13 cellular contexts compared by ENCODE assay signal in the genomic region with DNA sequence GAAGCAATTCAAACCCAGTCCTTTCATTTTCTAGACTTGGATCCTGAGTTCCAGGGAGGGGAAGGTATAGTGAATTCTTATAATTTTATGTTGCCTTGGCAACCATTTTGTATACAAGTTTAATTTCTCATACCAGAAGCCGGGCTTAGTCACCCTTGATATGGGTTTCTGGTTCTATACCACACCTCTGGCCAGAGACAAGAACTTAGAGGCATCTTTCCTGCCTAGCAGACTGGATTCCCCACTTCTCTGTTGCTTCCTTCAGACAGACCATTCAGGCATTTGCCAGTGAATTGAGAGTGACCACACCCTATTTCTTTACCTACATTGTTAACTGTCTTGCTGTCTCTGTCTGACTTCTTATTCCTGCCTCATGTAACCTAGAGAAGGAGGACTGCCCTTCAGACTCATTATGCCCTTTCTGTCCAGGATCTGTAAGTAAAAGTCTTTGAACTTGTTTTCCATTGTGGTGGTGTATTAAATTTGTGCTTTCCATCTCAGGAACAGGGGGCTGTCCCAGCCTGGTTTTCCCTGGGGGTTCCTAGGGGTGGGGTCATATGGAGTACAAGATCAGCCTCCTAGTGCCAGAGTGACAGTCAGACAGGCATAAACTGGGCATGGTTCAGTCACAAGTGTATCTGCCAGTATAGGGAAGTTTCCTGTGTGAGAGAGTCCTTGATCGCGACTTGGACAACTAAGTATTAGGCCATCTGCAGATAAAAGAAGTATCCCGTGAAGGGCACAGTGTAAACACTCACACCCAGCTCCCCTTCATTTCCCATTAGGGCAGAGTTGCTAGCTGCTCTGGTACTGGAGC. TPM values are rescaled to one million over a fixed set of nuclear protein-coding genes. Genes with fewer than 3 reads are reported as not detected.
DNase-seq lines count a peak whose midpoint lies in the region; ATAC-seq and TF ChIP-seq lines count a peak whose summit lies in the region.
"Had no signal": no experiment of that assay in that cellular context is flagged by ENCODE, and none has a peak within 500 bp of the region (broad histone marks: within the 10 kb centered on the region; RNA-seq: fewer than 3 reads in every experiment).

No MANE protein-coding gene starts in this region.

- peaks cover 14 to 25% (median 18%) of the 10 kb centered on the region in 3 donors for H3K4me1 Mint-ChIP-seq in T-cell

- no peaks in the 10 kb centered on the region for H3K27me3 Mint-ChIP-seq in T-cell

- peak overlapping the region in 1 of 2 donors; percentile 79 for H3K27ac Mint-ChIP-seq in T-cell

- DNase-seq in activated CD4-positive, CD25-positive, alpha-beta regulatory T cell treated with anti-CD3 and anti-CD28 coated beads, Interleukin-2, amount 50 U/mL, for 72 hours, result no peak
- peak in 11 of 34 experiments; percentile 8 to 43 (median 25) for DNase-seq in T-cell
- DNase-seq in central memory CD4-positive, alpha-beta T cell, result peak; percentile 62
- DNase-seq in KG1 (lab: John Stamatoyannopoulos, UW), result no peak
- DNase-seq in foreskin melanocyte, result no peak
- no peak for DNase-seq in C1 segment of cervical spinal cord (lab: John Stamatoyannopoulos, UW)
- DNase-seq: dorsolateral prefrontal cortex, NCI-H2081, SHP77 had no signal

- H3K9me3 ChIP-seq in neutrophil, result no peaks in the 10 kb centered on the region
- H3K9me3 ChIP-seq: A549 had no signal

- peaks cover 57% of the 10 kb centered on the region for H3K36me3 Mint-ChIP-seq in T-cell

- peaks cover 47% of the 10 kb centered on the region for H3K36me3 ChIP-seq in neutrophil

- ATAC-seq in activated CD4-positive, CD25-positive, alpha-beta regulatory T cell treated with anti-CD3 and anti-CD28 coated beads, Interleukin-2, amount 50 U/mL, for 24 hours, result peak; percentile 78 to 84
- ATAC-seq in T-cell (replicated peaks in 1 of 4), result peak in 2 of 4 experiments; percentile 23 to 33
- ATAC-seq: A549 had no signal

- peaks cover 32 to 46% of the 10 kb centered on the region in 2 experiments for H3K4me1 ChIP-seq in neutrophil (ENCODE audit: control insufficient read depth in 1 of 2, insufficient read depth in 1 of 2, low read depth in 1 of 2, low read length in 1 of 2)

- H3K27ac ChIP-seq in neutrophil, result peak overlapping the region; percentile 38
- H3K27ac ChIP-seq: dorsolateral prefrontal cortex, parathyroid adenoma had no signal

- no peaks in the 10 kb centered on the region for H3K9me3 Mint-ChIP-seq in T-cell

- H3K27me3 ChIP-seq in neutrophil, result no peaks in the 10 kb centered on the region

- POLR2A ChIA-PET in T-cell (lab: Charles Lee), result interaction anchor here in 1 of 2 donors (0.7 kb wide), 1 partner anchor 15 kb away, joined by 3 read pairs; no protein-coding TSS in a partner anchor

- H3K4me3 Mint-ChIP-seq in T-cell, result peak overlapping the region in 2 of 3 donors; percentile 9 to 76

- H3K4me3 ChIP-seq in neutrophil (ENCODE audit: low read depth in 1 of 2, low read length in 1 of 2), result no peak overlapping the region
- H3K4me3 ChIP-seq: A549, dorsolateral prefrontal cortex had no signal

- CTCF ChIA-PET in T-cell (lab: Charles Lee), result interaction anchor here in 1 of 2 donors (1.2 kb wide), 1 partner anchor 26 kb away, joined by 3 read pairs; no protein-coding TSS in a partner anchor

- no peak for TF ChIP-seq CTCF in neutrophil (IDR thresholded peaks at IDR 0.05)

RNA-seq across cellular contexts. Expression of gene TNFSF8, which starts 27.4 kb away (rescaled TPM):
- 100 to 1,000 TPM in 1 of 5 donors, 10 to 100 TPM in 4; 42.9 to 102 (median 63.4) TPM for total RNA-seq in T-cell
